Comparison of ENCODE assay signal across 1 cellular context in genomic region chr3:72378287-72378686, GRCh38.
TF ChIP-seq lines count a peak whose summit lies in the region.

No MANE protein-coding gene starts in this region.

TF ChIP-seq in H1, 55 proteins besides CTCF, POLR2A, EP300 and RAD21:
- TF ChIP-seq SRF (IDR thresholded peaks at IDR 0.05; ENCODE audit: low read depth, low read length) (no peak), EZH2 (IDR thresholded peaks at IDR 0.05; ENCODE audit: low read depth, low read length, severe bottlenecking) (no peak), HDAC2 (IDR thresholded peaks at IDR 0.05; ENCODE audit: borderline replicate concordance in 1 of 2, low read depth in 2 of 2, low read length in 2 of 2) (no peak), CHD1 (IDR thresholded peaks at IDR 0.05; ENCODE audit: low read depth, low read length) (no peak), CHD2 (IDR thresholded peaks at IDR 0.05; ENCODE audit: low read length) (no peak), MAFK (IDR thresholded peaks at IDR 0.05; ENCODE audit: low read depth, low read length) (no peak), NANOG (IDR thresholded peaks at IDR 0.05; ENCODE audit: insufficient read depth, low read depth, low read length, poor library complexity, severe bottlenecking) (no peak), KDM1A (IDR thresholded peaks at IDR 0.05; ENCODE audit: borderline replicate concordance, low read length) (no peak), CBX5 (IDR thresholded peaks at IDR 0.05; ENCODE audit: low read depth, low read length) (no peak)
